In genomic region chr7:45053401-45053800, GRCh38 we compare ENCODE assay signal across 21 cellular contexts. TPM values are rescaled to one million over a fixed set of nuclear protein-coding genes. Genes with fewer than 3 reads are reported as not detected.
DNase-seq lines count a peak whose midpoint lies in the region; ATAC-seq, FAIRE-seq and TF ChIP-seq lines count a peak whose summit lies in the region.
"Had no signal": no experiment of that assay in that cellular context is flagged by ENCODE, and none has a peak within 500 bp of the region (broad histone marks: within the 10 kb centered on the region; RNA-seq: fewer than 3 reads in every experiment).

No MANE protein-coding gene starts in this region.

- FAIRE-seq in frontal cortex (lab: Jason Lieb, UNC), result no peak
- FAIRE-seq: GM12878, RCC 7860 had no signal

- H3K4me3 Mint-ChIP-seq in effector memory CD8-positive, alpha-beta T cell, result no peak overlapping the region
- no peak overlapping the region for H3K4me3 Mint-ChIP-seq in natural killer cell
- H3K4me3 Mint-ChIP-seq: CD14-positive monocyte had no signal

- H3K27ac Mint-ChIP-seq in effector memory CD8-positive, alpha-beta T cell, result peak overlapping the region; percentile 78
- peak overlapping the region; percentile 68 to 83 for H3K27ac Mint-ChIP-seq in natural killer cell

- peak; percentile 3 for DNase-seq in activated T-cell treated with anti-CD3 and anti-CD28 coated beads, Interleukin-2, amount 50 U/mL, for 1 hour
- no peak for DNase-seq in activated T-cell treated with anti-CD3 and anti-CD28 coated beads for 4 hours
- peak; percentile 1 for DNase-seq in HEK293T (ENCODE audit: extremely low spot score)
- DNase-seq in effector memory CD8-positive, alpha-beta T cell, result no peak
- DNase-seq in natural killer cell, result no peak
- DNase-seq in NCI-H2107 (lab: John Stamatoyannopoulos, UW), result no peak
- DNase-seq in frontal cortex (ENCODE audit: low spot score in 2 of 2), result no peak
- DNase-seq: Calu3, H7, KG1, NCI-H1105 treated with DMSO at 0.1 percent for 48 hours, NCI-H1694, NCI-H2081 treated with DMSO at 0.1 percent for 48 hours, NCI-H748 treated with DMSO at 0.1 percent for 48 hours, SHP77 had no signal

- POLR2A ChIA-PET in HEK293T (lab: Yijun Ruan, JAX), result no interaction called here

- peaks cover 28% of the 10 kb centered on the region for H3K36me3 Mint-ChIP-seq in effector memory CD8-positive, alpha-beta T cell (ENCODE audit: insufficient read depth)
- no peaks in the 10 kb centered on the region for H3K36me3 Mint-ChIP-seq in natural killer cell

- TF ChIP-seq CTCF in natural killer cell (IDR thresholded peaks at IDR 0.05), result no peak

- CTCF ChIA-PET in HEK293T (lab: Yijun Ruan, JAX), result interaction anchor here (0.6 kb wide), 1 partner anchor 80 kb away, joined by 3 read pairs; no protein-coding TSS in a partner anchor

- intact Hi-C loops in natural killer cell (cut with micrococcal nuclease), result no loop called here

- no peaks in the 10 kb centered on the region for H3K27me3 Mint-ChIP-seq in effector memory CD8-positive, alpha-beta T cell
- no peaks in the 10 kb centered on the region for H3K27me3 Mint-ChIP-seq in natural killer cell (ENCODE audit: low read depth in 2 of 2)

- no peaks in the 10 kb centered on the region for H3K9me3 Mint-ChIP-seq in effector memory CD8-positive, alpha-beta T cell
- H3K9me3 Mint-ChIP-seq in natural killer cell, result no peaks in the 10 kb centered on the region
- H3K9me3 Mint-ChIP-seq: CD14-positive monocyte had no signal

- ATAC-seq in effector memory CD8-positive, alpha-beta T cell (replicated peaks), result no peak
- ATAC-seq in natural killer cell (no peak), GM21737 (IDR thresholded peaks at IDR 0.05; ENCODE audit: unreplicated experiment) (no peak)
- ATAC-seq: GM12878 had no signal

- peaks cover 54 to 69% of the 10 kb centered on the region in 2 donors for H3K4me1 Mint-ChIP-seq in effector memory CD8-positive, alpha-beta T cell (ENCODE audit: low read depth in 2 of 2)
- peaks cover 70 to 74% of the 10 kb centered on the region in 2 donors for H3K4me1 Mint-ChIP-seq in natural killer cell

TF ChIP-seq in HEK293T, 16 proteins besides CTCF, POLR2A, EP300 and RAD21:
- no peak for TF ChIP-seq SP1 (IDR thresholded peaks at IDR 0.05)
- no peak for TF ChIP-seq L3MBTL2 (conservative IDR thresholded peaks at IDR 0.05)
- TF ChIP-seq FOXM1 (IDR thresholded peaks at IDR 0.05; ENCODE audit: borderline replicate concordance), result no peak
- no peak for TF ChIP-seq ELF4 (IDR thresholded peaks at IDR 0.05)
- no peak for TF ChIP-seq TARDBP (IDR thresholded peaks at IDR 0.05)
- TF ChIP-seq FOXA1 (IDR thresholded peaks at IDR 0.05), result no peak
- no peak for TF ChIP-seq ARNT (IDR thresholded peaks at IDR 0.05)
- no peak for TF ChIP-seq BHLHE40 (IDR thresholded peaks at IDR 0.05; ENCODE audit: borderline replicate concordance)
TF ChIP-seq in HEK293T: peak in this region for 0.

RNA-seq across cellular contexts. Expression of gene NACAD, which starts 35.4 kb away (rescaled TPM):
- total RNA-seq in natural killer cell, result 1 to 10 TPM in 1 of 3 donors, under 1 TPM in 2; 0.75 to 1.7 (median 0.78) TPM
- 4.9 TPM for total RNA-seq in frontal cortex
- total RNA-seq: GM12878, NCI-H460, OCI-LY7 had no signal

RNA-seq across cellular contexts. Expression of gene CCM2, which starts 53.4 kb away (rescaled TPM):
- 100 to 1,000 TPM in 1 of 3 donors, 10 to 100 TPM in 2; 66.2 to 104 (median 97.5) TPM for total RNA-seq in natural killer cell
- total RNA-seq in frontal cortex, result 22.4 TPM

RNA-seq across cellular contexts. Expression of gene TBRG4, which starts 58.1 kb away (rescaled TPM):
- 10 to 100 TPM; 48.6 to 56.7 (median 55.9) TPM for total RNA-seq in natural killer cell
- 60.7 TPM for total RNA-seq in frontal cortex

Comparison
In these comparisons a context has a peak if more than half of its experiments do, and no peak if none do; other contexts are left out.
1. DNase-seq: peak in activated T-cell treated with anti-CD3 and anti-CD28 coated beads, Interleukin-2, amount 50 U/mL, for 1 hour (single experiment) and HEK293T (single experiment); none in activated T-cell treated with anti-CD3 and anti-CD28 coated beads for 4 hours (single experiment), effector memory CD8-positive, alpha-beta T cell (0 of 3), natural killer cell (single experiment), NCI-H2107 (single experiment) and frontal cortex (0 of 2).